ENCODE assay signal across 23 cellular contexts in the genomic region with DNA sequence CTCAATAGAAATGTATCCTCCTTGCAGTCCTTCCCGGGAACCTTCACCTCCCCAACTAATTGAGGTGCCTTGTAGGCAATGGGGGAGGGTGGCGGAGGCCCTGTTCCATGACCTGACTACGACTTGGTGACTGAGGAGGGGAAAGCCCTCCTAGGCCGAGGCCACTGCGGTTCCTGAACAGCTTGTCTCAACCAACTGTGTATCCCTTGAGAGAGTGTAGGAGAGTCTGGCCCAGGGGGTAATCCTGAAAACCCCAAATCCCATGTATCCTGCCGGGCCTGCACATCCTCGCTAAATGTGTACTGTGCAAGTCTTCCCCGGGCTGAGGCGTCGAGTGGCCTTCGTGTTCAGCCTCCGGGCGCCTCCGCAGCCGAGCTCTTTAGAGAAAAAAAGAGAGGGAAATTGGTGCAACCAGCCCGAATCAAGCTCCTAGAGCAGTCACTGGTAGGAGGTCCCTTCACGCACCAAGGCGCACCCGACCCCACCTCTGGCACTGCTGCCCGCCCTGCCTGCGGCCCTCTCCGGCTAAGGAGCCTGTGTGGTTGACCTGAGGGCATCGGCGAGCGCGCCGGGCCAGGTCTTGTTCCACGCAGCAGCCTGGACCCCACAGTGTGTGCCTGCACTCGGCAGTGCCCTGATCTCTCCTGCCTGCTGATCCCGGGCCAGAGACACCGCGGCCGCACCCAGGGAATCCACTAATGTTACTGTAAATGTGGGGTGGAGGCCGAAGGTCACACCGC. TPM values are rescaled to one million over a fixed set of nuclear protein-coding genes. Genes with fewer than 3 reads are reported as not detected.
DNase-seq lines count a peak whose midpoint lies in the region; ATAC-seq, FAIRE-seq and TF ChIP-seq lines count a peak whose summit lies in the region.
"Had no signal": no experiment of that assay in that cellular context is flagged by ENCODE, and none has a peak within 500 bp of the region (broad histone marks: within the 10 kb centered on the region; RNA-seq: fewer than 3 reads in every experiment).

No MANE protein-coding gene starts in this region.

- H3K4me3 ChIP-seq in kidney (ENCODE audit: low read length in 2 of 2) = peak overlapping the region in 1 of 2 donors; percentile 77
- H3K4me3 ChIP-seq in Karpas-422 (ENCODE audit: low read length) = no peak overlapping the region
- H3K4me3 ChIP-seq: GM12878, spleen had no signal

- H3K9me3 Mint-ChIP-seq in T-helper 1 cell treated with Interleukin-12 subunit alpha and Interleukin-12 subunit beta and Interleukin-4 antibody, amounts not matched to agents 30 μg/mL and 1 μg/mL, for 36 hours = peaks cover 20% of the 10 kb centered on the region
- H3K9me3 Mint-ChIP-seq in central memory CD8-positive, alpha-beta T cell = no peaks in the 10 kb centered on the region

- peaks cover 14% of the 10 kb centered on the region for H3K4me1 Mint-ChIP-seq in T-helper 1 cell treated with Interleukin-12 subunit alpha and Interleukin-12 subunit beta and Interleukin-4 antibody, amounts not matched to agents 30 μg/mL and 1 μg/mL, for 36 hours (ENCODE audit: low read depth)
- H3K4me1 Mint-ChIP-seq in central memory CD8-positive, alpha-beta T cell = peaks cover 6% of the 10 kb centered on the region

- H3K9me3 ChIP-seq in kidney (ENCODE audit: control insufficient read depth in 1 of 2, low read length in 2 of 2) (no peaks in the 10 kb centered on the region), Karpas-422 (ENCODE audit: low read length) (no peaks in the 10 kb centered on the region)
- H3K9me3 ChIP-seq: gastrocnemius medialis had no signal

- intact Hi-C loops in kidney (cut with DNase I) = no loop called here

- H3K9ac ChIP-seq in kidney (ENCODE audit: low read length in 2 of 2) (peak overlapping the region; percentile 37 to 94), Karpas-422 (ENCODE audit: low read length) (no peak overlapping the region)
- H3K9ac ChIP-seq: parathyroid adenoma had no signal

- peaks cover 7% of the 10 kb centered on the region for H3K36me3 Mint-ChIP-seq in T-helper 1 cell treated with Interleukin-12 subunit alpha and Interleukin-12 subunit beta and Interleukin-4 antibody, amounts not matched to agents 30 μg/mL and 1 μg/mL, for 36 hours (ENCODE audit: low read depth)
- peaks cover 10% of the 10 kb centered on the region for H3K36me3 Mint-ChIP-seq in central memory CD8-positive, alpha-beta T cell (ENCODE audit: insufficient read depth)

- H3K4me1 ChIP-seq in kidney (ENCODE audit: control insufficient read depth in 1 of 2, insufficient read depth in 1 of 2, low read depth in 1 of 2, low read length in 2 of 2) (peaks cover 2 to 3% of the 10 kb centered on the region in 2 donors), Karpas-422 (ENCODE audit: low read length) (no peaks in the 10 kb centered on the region)
- H3K4me1 ChIP-seq: parathyroid adenoma had no signal

- ATAC-seq in central memory CD8-positive, alpha-beta T cell (replicated peaks; ENCODE audit: extremely low read depth, poor library complexity, severe bottlenecking) = no peak
- ATAC-seq in HG03039 (IDR thresholded peaks at IDR 0.05; ENCODE audit: unreplicated experiment) = no peak
- ATAC-seq: activated CD4-positive, alpha-beta T cell treated with anti-CD3 and anti-CD28 coated beads for 36 hours; activated naive CD4-positive, alpha-beta T cell treated with anti-CD3 and anti-CD28 coated beads, Interleukin-2, amount 50 U/mL, for 72 hours; effector memory CD8-positive, alpha-beta T cell; gastrocnemius medialis; GM12878 had no signal

- no peaks in the 10 kb centered on the region for H3K27me3 ChIP-seq in Karpas-422 (ENCODE audit: low read length)

- no peaks in the 10 kb centered on the region for H3K36me3 ChIP-seq in kidney (ENCODE audit: control insufficient read depth in 1 of 2, insufficient read depth in 2 of 2, low read length in 2 of 2)
- H3K36me3 ChIP-seq in Karpas-422 (ENCODE audit: insufficient read depth, low read length) = no peaks in the 10 kb centered on the region
- H3K36me3 ChIP-seq: gastrocnemius medialis, spleen had no signal

- no peak overlapping the region for H3K4me2 ChIP-seq in Karpas-422 (ENCODE audit: low read depth, low read length, poor library complexity, severe bottlenecking)

- H3K27me3 Mint-ChIP-seq in T-helper 1 cell treated with Interleukin-12 subunit alpha and Interleukin-12 subunit beta and Interleukin-4 antibody, amounts not matched to agents 30 μg/mL and 1 μg/mL, for 36 hours (ENCODE audit: low read depth) = peaks cover 21% of the 10 kb centered on the region
- H3K27me3 Mint-ChIP-seq in central memory CD8-positive, alpha-beta T cell = no peaks in the 10 kb centered on the region

- no peak for TF ChIP-seq CTCF in kidney (IDR thresholded peaks at IDR 0.05; ENCODE audit: borderline replicate concordance, extremely low read depth, insufficient read depth)

- H3K4me3 Mint-ChIP-seq in T-helper 1 cell treated with Interleukin-12 subunit alpha and Interleukin-12 subunit beta and Interleukin-4 antibody, amounts not matched to agents 30 μg/mL and 1 μg/mL, for 36 hours = no peak overlapping the region
- no peak overlapping the region for H3K4me3 Mint-ChIP-seq in central memory CD8-positive, alpha-beta T cell
- H3K4me3 Mint-ChIP-seq: activated CD4-positive, alpha-beta T cell treated with anti-CD3 and anti-CD28 coated beads for 36 hours; CD4-positive, alpha-beta T cell; effector memory CD8-positive, alpha-beta T cell; T-helper 2 cell treated with Interferon-gamma antibody and Interleukin-4, amounts not matched to agents 5 μg/mL and 100 μg/mL, for 36 hours had no signal

- no peaks in the 10 kb centered on the region for H4K20me1 ChIP-seq in Karpas-422 (ENCODE audit: insufficient read depth, low read depth, low read length)

- H3K9me2 ChIP-seq in Karpas-422 (replicated peaks; ENCODE audit: insufficient read depth, low read length) = no peaks in the 10 kb centered on the region

- no peaks in the 10 kb centered on the region for H3K79me2 ChIP-seq in Karpas-422 (ENCODE audit: low read length)
- H3K79me2 ChIP-seq: parathyroid adenoma had no signal

- H3K27ac ChIP-seq in kidney (ENCODE audit: low read depth in 2 of 2, low read length in 2 of 2) (peak overlapping the region; percentile 90 to 93), Karpas-422 (ENCODE audit: low read length) (no peak overlapping the region)
- H3K27ac ChIP-seq: gastrocnemius medialis, parathyroid adenoma, spleen had no signal

- peak overlapping the region; percentile 52 for H3K27ac Mint-ChIP-seq in T-helper 1 cell treated with Interleukin-12 subunit alpha and Interleukin-12 subunit beta and Interleukin-4 antibody, amounts not matched to agents 30 μg/mL and 1 μg/mL, for 36 hours
- H3K27ac Mint-ChIP-seq in central memory CD8-positive, alpha-beta T cell (ENCODE audit: low read depth) = peak overlapping the region; percentile 93
- H3K27ac Mint-ChIP-seq: activated CD4-positive, alpha-beta T cell treated with anti-CD3 and anti-CD28 coated beads for 36 hours; CD4-positive, alpha-beta T cell; effector memory CD8-positive, alpha-beta T cell; T-helper 2 cell treated with Interferon-gamma antibody and Interleukin-4, amounts not matched to agents 5 μg/mL and 100 μg/mL, for 36 hours had no signal

- no peak for DNase-seq in T-helper 1 cell
- DNase-seq in central memory CD8-positive, alpha-beta T cell (ENCODE audit: low spot score in 2 of 2) = no peak
- DNase-seq in kidney = peak; percentile 93
- peak; percentile 78 for DNase-seq in retina
- no peak for DNase-seq in NCI-H2107 treated with DMSO at 0.1 percent for 48 hours (lab: John Stamatoyannopoulos, UW; ENCODE audit: unreplicated experiment)
- no peak for DNase-seq in Karpas-422
- DNase-seq: activated CD4-positive, alpha-beta T cell treated with anti-CD3 and anti-CD28 coated beads for 36 hours; CD4-positive, alpha-beta T cell; effector memory CD8-positive, alpha-beta T cell; gastrocnemius medialis; Right ventricle myocardium superior; spleen; stimulated activated naive CD4-positive, alpha-beta T cell treated with Interleukin-2 at 50 U/mL for 16 hours had no signal

- no peak overlapping the region for H2AFZ ChIP-seq in Karpas-422 (ENCODE audit: low read length)
- H2AFZ ChIP-seq: parathyroid adenoma had no signal

- FAIRE-seq in kidney (lab: Jason Lieb, UNC) = no peak
- FAIRE-seq: GM12878, H54, keratinocyte had no signal

RNA-seq across cellular contexts. Expression of a gene that starts 7.3 kb away (rescaled TPM):
- 31.8 TPM for total RNA-seq in kidney
- polyA plus RNA-seq in kidney (ENCODE audit: insufficient read depth, low read depth, low replicate concordance) = 4.4 TPM
- not detected in 2 replicates for total RNA-seq in Karpas-422 (2014; rRNA removed; shearing (Covaris generic); ENCODE audit: low replicate concordance)
- total RNA-seq: A172; activated CD4-positive, alpha-beta T cell treated with anti-CD3 and anti-CD28 coated beads for 36 hours; activated naive CD4-positive, alpha-beta T cell treated with anti-CD3 and anti-CD28 coated beads, Interleukin-2, amount 50 U/mL, for 72 hours; CD4-positive, alpha-beta T cell; GM12878; mononuclear cell; Right ventricle myocardium superior; spleen had no signal
- polyA plus RNA-seq: GM12878, keratinocyte, spleen had no signal

Comparison
In these comparisons a context has a peak if more than half of its experiments do, and no peak if none do; other contexts are left out.
1. DNase-seq: peak in kidney (single experiment) and retina (single experiment); none in T-helper 1 cell (0 of 5), central memory CD8-positive, alpha-beta T cell (0 of 2), NCI-H2107 treated with DMSO at 0.1 percent for 48 hours (single experiment) and Karpas-422 (single experiment).
2. RNA of a gene that starts 7.3 kb away (total RNA-seq): 31.8 TPM in kidney (single experiment); not detected in Karpas-422; every median in the first group is over 10 times any median in the second.